8 cellular contexts compared by ENCODE assay signal in the genomic region with DNA sequence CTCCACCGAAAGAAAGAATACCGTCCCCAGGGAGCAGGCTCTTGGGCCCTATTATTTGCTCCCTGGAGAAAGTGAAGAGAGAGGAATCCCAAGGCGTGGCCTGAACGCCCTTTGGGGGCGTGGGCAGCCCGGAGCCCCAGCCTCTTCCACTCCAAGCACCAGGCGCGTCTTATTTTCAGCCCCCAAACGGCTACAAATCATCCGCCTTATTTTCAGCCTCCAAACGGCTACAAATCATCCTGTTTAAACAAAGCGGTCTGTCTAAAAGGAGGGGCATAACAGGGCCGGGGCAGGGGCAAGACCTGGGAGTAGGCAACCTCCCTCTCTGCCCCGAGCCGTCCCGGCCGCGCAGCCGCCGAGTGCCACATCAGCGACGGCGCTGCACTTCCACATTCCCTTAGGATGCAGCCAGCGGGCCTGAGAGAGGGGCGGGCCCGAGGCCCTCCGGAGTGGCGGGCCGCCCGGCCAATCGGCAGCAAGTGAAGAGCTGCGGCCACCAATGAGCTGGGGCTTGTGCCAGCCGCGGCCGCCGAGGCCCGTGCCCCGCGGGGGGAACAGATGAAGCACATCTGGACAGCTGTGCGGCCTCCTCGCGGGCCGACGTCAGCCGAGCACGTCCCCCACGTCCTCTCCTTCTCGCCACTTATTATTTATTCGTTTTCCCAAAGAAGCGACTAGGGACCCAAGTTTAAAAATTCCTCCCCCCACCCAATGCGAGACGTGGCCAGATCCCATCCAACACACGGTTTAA. TPM values are rescaled to one million over a fixed set of nuclear protein-coding genes. Genes with fewer than 3 reads are reported as not detected.
DNase-seq lines count a peak whose midpoint lies in the region; ATAC-seq and TF ChIP-seq lines count a peak whose summit lies in the region.

A gene with protein sequence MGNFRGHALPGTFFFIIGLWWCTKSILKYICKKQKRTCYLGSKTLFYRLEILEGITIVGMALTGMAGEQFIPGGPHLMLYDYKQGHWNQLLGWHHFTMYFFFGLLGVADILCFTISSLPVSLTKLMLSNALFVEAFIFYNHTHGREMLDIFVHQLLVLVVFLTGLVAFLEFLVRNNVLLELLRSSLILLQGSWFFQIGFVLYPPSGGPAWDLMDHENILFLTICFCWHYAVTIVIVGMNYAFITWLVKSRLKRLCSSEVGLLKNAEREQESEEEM (plus strand): TSS at position 561 of the 751 bp plus-strand sequence. CDS start 62,593 bp downstream, outside the sequence.

- H3K9me3 Mint-ChIP-seq in activated CD8-positive, alpha-beta T cell treated with anti-CD3 and anti-CD28 coated beads, Interleukin-2, amount 10 ng/mL, durations not matched to agents 7 days and 5 days (ENCODE audit: insufficient read depth), result no peaks in the 10 kb centered on the region

- peaks cover 8% of the 10 kb centered on the region for H3K4me1 Mint-ChIP-seq in activated CD8-positive, alpha-beta T cell treated with anti-CD3 and anti-CD28 coated beads, Interleukin-2, amount 10 ng/mL, durations not matched to agents 7 days and 5 days (ENCODE audit: low read depth)

- TF ChIP-seq CTCF in C4-2B (conservative IDR thresholded peaks at IDR 0.05), result no peak

- no peak within 1 kb of the TSS for H3K27ac Mint-ChIP-seq in activated CD8-positive, alpha-beta T cell treated with anti-CD3 and anti-CD28 coated beads, Interleukin-2, amount 10 ng/mL, durations not matched to agents 7 days and 5 days

- H3K4me3 Mint-ChIP-seq in activated CD8-positive, alpha-beta T cell treated with anti-CD3 and anti-CD28 coated beads, Interleukin-2, amount 10 ng/mL, durations not matched to agents 7 days and 5 days, result peak within 1 kb of the TSS; percentile 83

- ATAC-seq in GM19395 (IDR thresholded peaks at IDR 0.05; ENCODE audit: unreplicated experiment), result peak; percentile 94
- peak; percentile 99 for ATAC-seq in HG03521 (IDR thresholded peaks at IDR 0.05; ENCODE audit: unreplicated experiment)
- ATAC-seq in activated CD8-positive, alpha-beta T cell treated with anti-CD3 and anti-CD28 coated beads, Interleukin-2, amount 10 ng/mL, durations not matched to agents 7 days and 5 days, result peak; percentile 99

- H3K27ac ChIP-seq in C4-2B, result peak within 1 kb of the TSS; percentile 18; the same call in 1 of the 2 replicates

- H3K36me3 Mint-ChIP-seq in activated CD8-positive, alpha-beta T cell treated with anti-CD3 and anti-CD28 coated beads, Interleukin-2, amount 10 ng/mL, durations not matched to agents 7 days and 5 days (ENCODE audit: low read depth), result no peaks in the 10 kb centered on the region

- peaks cover 50% of the 10 kb centered on the region for H3K27me3 Mint-ChIP-seq in activated CD8-positive, alpha-beta T cell treated with anti-CD3 and anti-CD28 coated beads, Interleukin-2, amount 10 ng/mL, durations not matched to agents 7 days and 5 days (ENCODE audit: low read depth)

- DNase-seq in NCI-H748 (lab: John Stamatoyannopoulos, UW; ENCODE audit: unreplicated experiment), result peak; percentile 92
- DNase-seq in activated CD8-positive, alpha-beta T cell treated with anti-CD3 and anti-CD28 coated beads, Interleukin-2, amount 10 ng/mL, durations not matched to agents 7 days and 5 days, result peak; percentile 73
- peak; percentile 57 for DNase-seq in effector CD8-positive, alpha-beta T cell (lab: John Stamatoyannopoulos, UW)
- peak; percentile 95 to 96 for DNase-seq in lung microvascular endothelial cell (ENCODE audit: low read depth in 2 of 2)
- peak; percentile 28 to 88 (median 68) for DNase-seq in stimulated activated CD4-positive, alpha-beta T cell treated with anti-CD3 and anti-CD28 coated beads, TNF-alpha, amount 100 ng/mL, for 24 hours (ENCODE audit: low read depth in 3 of 3)

- CTCF ChIA-PET in activated CD8-positive, alpha-beta T cell treated with anti-CD3 and anti-CD28 coated beads, Interleukin-2, amount 10 ng/mL, durations not matched to agents 7 days and 5 days (lab: Charles Lee), result interaction anchor here (0.9 kb wide), 1 partner anchor 30 kb away, joined by 4 read pairs; no protein-coding TSS in a partner anchor

- POLR2A ChIA-PET in activated CD8-positive, alpha-beta T cell treated with anti-CD3 and anti-CD28 coated beads, Interleukin-2, amount 10 ng/mL, durations not matched to agents 7 days and 5 days (lab: Charles Lee), result no interaction called here

RNA-seq across cellular contexts. Expression of the gene that starts here (rescaled TPM):
- total RNA-seq in activated CD8-positive, alpha-beta T cell treated with anti-CD3 and anti-CD28 coated beads, Interleukin-2, amount 10 ng/mL, durations not matched to agents 7 days and 5 days, result under 1 TPM; 0.29 to 0.42 TPM
- total RNA-seq in lung microvascular endothelial cell, result 10.7 and 18.1 TPM in 2 replicates

Comparison
In these comparisons a context has a peak if more than half of its experiments do, and no peak if none do; other contexts are left out.
1. Peak in every context shown above with its lines: DNase-seq, ATAC-seq and H3K27ac ChIP-seq.
2. Peak in DNase-seq and ATAC-seq in activated CD8-positive, alpha-beta T cell treated with anti-CD3 and anti-CD28 coated beads, Interleukin-2, amount 10 ng/mL, durations not matched to agents 7 days and 5 days; RNA of the gene not detected or under 1 TPM.